Comparison of ENCODE assay signal across 2 cellular contexts in the genomic region with DNA sequence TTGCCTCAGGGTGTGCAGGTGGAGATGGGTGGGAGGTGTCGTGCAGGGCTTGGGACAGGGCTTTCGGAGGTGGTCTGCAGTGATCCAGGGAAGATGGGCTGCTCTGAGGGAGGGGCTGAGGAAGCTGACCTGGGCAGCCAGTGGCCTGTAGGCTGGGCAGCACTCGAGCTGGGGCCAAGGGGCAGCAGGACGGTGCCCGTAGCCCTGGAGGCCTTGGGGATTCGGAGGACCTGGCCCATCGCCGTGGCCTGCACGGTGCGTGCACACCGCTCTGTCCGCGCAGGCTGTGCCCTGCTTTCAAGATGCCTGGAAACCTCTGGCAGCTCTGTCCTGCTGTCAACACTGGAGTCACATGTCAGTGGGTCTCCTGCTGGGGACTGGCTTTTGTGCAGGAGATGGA.
TF ChIP-seq lines count a peak whose summit lies in the region.

No MANE protein-coding gene starts in this region.

TF ChIP-seq in IMR-90, 13 proteins besides CTCF, POLR2A, EP300 and RAD21:
- no peak for TF ChIP-seq CEBPB (IDR thresholded peaks at IDR 0.05; ENCODE audit: low read depth, low read length)
- TF ChIP-seq MXI1 (IDR thresholded peaks at IDR 0.05; ENCODE audit: borderline replicate concordance, low read depth, low read length), result no peak
- no peak for TF ChIP-seq BHLHE40 (IDR thresholded peaks at IDR 0.05; ENCODE audit: low read depth, low read length)
- no peak for TF ChIP-seq SMC3 (IDR thresholded peaks at IDR 0.05; ENCODE audit: low read depth, low read length)
- TF ChIP-seq RCOR1 (IDR thresholded peaks at IDR 0.05; ENCODE audit: insufficient replicate concordance, low read length), result no peak
- no peak for TF ChIP-seq MAFK (IDR thresholded peaks at IDR 0.05; ENCODE audit: low read depth, low read length)

TF ChIP-seq in H1, 55 proteins besides CTCF, POLR2A, EP300 and RAD21:
- TF ChIP-seq PHF8 (conservative IDR thresholded peaks at IDR 0.05; ENCODE audit: low read depth, low read length) (no peak), RBBP5 (IDR thresholded peaks at IDR 0.05; ENCODE audit: borderline replicate concordance, low read depth, low read length) (no peak), BACH1 (IDR thresholded peaks at IDR 0.05; ENCODE audit: low read length) (no peak), SIRT6 (IDR thresholded peaks at IDR 0.05; ENCODE audit: low read length) (no peak), KDM1A (IDR thresholded peaks at IDR 0.05; ENCODE audit: borderline replicate concordance, low read length) (no peak), JUN (IDR thresholded peaks at IDR 0.05; ENCODE audit: low read depth, low read length) (no peak), POLR2AphosphoS5 (IDR thresholded peaks at IDR 0.05; ENCODE audit: low read depth, low read length) (no peak)
- TF ChIP-seq, protein P1, sequence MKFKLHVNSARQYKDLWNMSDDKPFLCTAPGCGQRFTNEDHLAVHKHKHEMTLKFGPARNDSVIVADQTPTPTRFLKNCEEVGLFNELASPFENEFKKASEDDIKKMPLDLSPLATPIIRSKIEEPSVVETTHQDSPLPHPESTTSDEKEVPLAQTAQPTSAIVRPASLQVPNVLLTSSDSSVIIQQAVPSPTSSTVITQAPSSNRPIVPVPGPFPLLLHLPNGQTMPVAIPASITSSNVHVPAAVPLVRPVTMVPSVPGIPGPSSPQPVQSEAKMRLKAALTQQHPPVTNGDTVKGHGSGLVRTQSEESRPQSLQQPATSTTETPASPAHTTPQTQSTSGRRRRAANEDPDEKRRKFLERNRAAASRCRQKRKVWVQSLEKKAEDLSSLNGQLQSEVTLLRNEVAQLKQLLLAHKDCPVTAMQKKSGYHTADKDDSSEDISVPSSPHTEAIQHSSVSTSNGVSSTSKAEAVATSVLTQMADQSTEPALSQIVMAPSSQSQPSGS (IDR thresholded peaks at IDR 0.05; ENCODE audit: low read length), result no peak
